Comparison of ENCODE assay signal across 8 cellular contexts in genomic region chr13:113393226-113393571, GRCh38. TPM values are rescaled to one million over a fixed set of nuclear protein-coding genes. Genes with fewer than 3 reads are reported as not detected.
DNase-seq lines count a peak whose midpoint lies in the region; ATAC-seq and TF ChIP-seq lines count a peak whose summit lies in the region.

No MANE protein-coding gene starts in this region.

- H3K79me1 ChIP-seq in neuronal stem cell (ENCODE audit: low read depth, low read length) = no peaks in the 10 kb centered on the region

- peak overlapping the region; percentile 0 for H3K23ac ChIP-seq in neuronal stem cell (ENCODE audit: low read depth, low read length, poor library complexity)

- H4K91ac ChIP-seq in neuronal stem cell (ENCODE audit: low read depth, low read length, poor library complexity) = peak overlapping the region; percentile 1

- H3K4me2 ChIP-seq in OCI-LY3 (ENCODE audit: low read length) (peak overlapping the region; percentile 97), neuronal stem cell (ENCODE audit: insufficient read depth, low read length, poor library complexity, severe bottlenecking) (peak overlapping the region; percentile 59)

- H3K27me3 ChIP-seq in GM06990 (replicated peaks; ENCODE audit: control insufficient read depth, insufficient read depth, low read length) (no peaks in the 10 kb centered on the region), OCI-LY3 (ENCODE audit: low read depth, low read length) (no peaks in the 10 kb centered on the region), neuronal stem cell (ENCODE audit: control insufficient read depth in 3 of 3, insufficient read depth in 3 of 3, low read depth in 1 of 3, low read length in 3 of 3) (no peaks in the 10 kb centered on the region)

- H2AK5ac ChIP-seq in neuronal stem cell (ENCODE audit: low read depth, low read length) = peak overlapping the region; percentile 33

- ATAC-seq in GM18505 (IDR thresholded peaks at IDR 0.05; ENCODE audit: unreplicated experiment) = no peak

- DNase-seq in GM06990 (ENCODE audit: extremely low read depth, insufficient read length) = no peak
- DNase-seq in epithelial cell of proximal tubule (ENCODE audit: low read depth) = no peak
- no peak for DNase-seq in neuronal stem cell (ENCODE audit: low spot score)
- DNase-seq in SKM-1 (lab: John Stamatoyannopoulos, UW; ENCODE audit: unreplicated experiment) = no peak
- no peak for DNase-seq in SKM-1 treated with dmso at 0.1 percent for 144 hours (lab: John Stamatoyannopoulos, UW; ENCODE audit: unreplicated experiment)
- DNase-seq in GM03348 (ENCODE audit: low spot score) = no peak

- H3K9ac ChIP-seq in OCI-LY3 (ENCODE audit: low read length) = peak overlapping the region; percentile 75; the same call in 1 of the 2 replicates
- H3K9ac ChIP-seq in neuronal stem cell (ENCODE audit: low read depth, low read length, poor library complexity) = peak overlapping the region; percentile 87

- H3K9me3 ChIP-seq in OCI-LY3 (ENCODE audit: insufficient read depth, low read length) = peaks cover 3% of the 10 kb centered on the region; the same call in 1 of the 2 replicates
- H3K9me3 ChIP-seq in neuronal stem cell (replicated peaks in 1 of 2; ENCODE audit: control insufficient read depth in 2 of 2, insufficient read depth in 1 of 2, low read depth in 1 of 2, low read length in 2 of 2) = peaks cover 2 to 4% of the 10 kb centered on the region in 2 donors

- H3K14ac ChIP-seq in neuronal stem cell (ENCODE audit: low read length) = no peak overlapping the region

- no peak overlapping the region for H3K4ac ChIP-seq in neuronal stem cell (ENCODE audit: low read length)

- H3K27ac ChIP-seq in OCI-LY3 (ENCODE audit: low read length) (no peak overlapping the region), neuronal stem cell (replicated peaks; ENCODE audit: low read length) (no peak overlapping the region)

- H2BK5ac ChIP-seq in neuronal stem cell (ENCODE audit: low read length) = no peak overlapping the region

- no peak for TF ChIP-seq POLR2A in GM18505 (IDR thresholded peaks at IDR 0.05; ENCODE audit: borderline replicate concordance, extremely low read depth, insufficient read depth, insufficient read length)

- peak overlapping the region; percentile 99 for H2BK15ac ChIP-seq in neuronal stem cell (ENCODE audit: low read length)

- WGBS in neuronal stem cell (ENCODE audit: extremely low coverage in 2 of 2, insufficient read length in 2 of 2, insufficient replicate concordance in 1 of 2), 2 donors = no CpG with 5 or more reads among the region's 13 CpGs

- TF ChIP-seq CTCF in GM06990 (IDR thresholded peaks at IDR 0.05; ENCODE audit: insufficient read depth, low read length, poor library complexity, severe bottlenecking) = no peak
- TF ChIP-seq CTCF in OCI-LY3 (IDR thresholded peaks at IDR 0.05; ENCODE audit: low read depth, low read length) = no peak
- TF ChIP-seq CTCF in epithelial cell of proximal tubule (conservative IDR thresholded peaks at IDR 0.05; ENCODE audit: low read depth, low read length) = no peak

- H2BK12ac ChIP-seq in neuronal stem cell (ENCODE audit: low read length) = peak overlapping the region; percentile 77

- peak overlapping the region; percentile 94 for H2BK120ac ChIP-seq in neuronal stem cell (ENCODE audit: low read depth, low read length)

- no peaks in the 10 kb centered on the region for H3K79me2 ChIP-seq in OCI-LY3 (ENCODE audit: low read length)

- H2AFZ ChIP-seq in OCI-LY3 (ENCODE audit: low read depth, low read length) (peak overlapping the region; percentile 96), neuronal stem cell (ENCODE audit: low read length) (peak overlapping the region; percentile 96)

- peaks cover 9% of the 10 kb centered on the region; the same call in 1 of the 2 replicates for H3K4me1 ChIP-seq in OCI-LY3 (ENCODE audit: low read length)
- H3K4me1 ChIP-seq in neuronal stem cell (ENCODE audit: control insufficient read depth in 2 of 2, insufficient read depth in 1 of 2, low read depth in 1 of 2, low read length in 2 of 2) = peaks cover 9 to 11% of the 10 kb centered on the region in 2 donors

- no peaks in the 10 kb centered on the region for H3K36me3 ChIP-seq in GM06990 (ENCODE audit: control insufficient read depth, insufficient read depth, low read length)
- no peaks in the 10 kb centered on the region for H3K36me3 ChIP-seq in OCI-LY3 (replicated peaks; ENCODE audit: low read depth, low read length)
- no peaks in the 10 kb centered on the region for H3K36me3 ChIP-seq in neuronal stem cell (replicated peaks in 1 of 2; ENCODE audit: control insufficient read depth in 2 of 2, insufficient read depth in 2 of 2, low read length in 2 of 2)

- H4K8ac ChIP-seq in neuronal stem cell (ENCODE audit: low read depth, low read length) = peak overlapping the region; percentile 44

- H4K20me1 ChIP-seq in OCI-LY3 (ENCODE audit: insufficient read depth, low read length) = no peaks in the 10 kb centered on the region

- H3K18ac ChIP-seq in neuronal stem cell (ENCODE audit: low read length) = peak overlapping the region; percentile 97

- H3K4me3 ChIP-seq in GM06990 (replicated peaks; ENCODE audit: low read depth, low read length) (peak overlapping the region; percentile 76), OCI-LY3 (ENCODE audit: low read length) (peak overlapping the region; percentile 93), epithelial cell of proximal tubule (ENCODE audit: low read depth, low read length) (peak overlapping the region; percentile 77), neuronal stem cell (ENCODE audit: low read length in 2 of 2) (peak overlapping the region; percentile 86 to 93)

RNA-seq across cellular contexts. Expression of gene GRTP1, which starts 29.3 kb away (rescaled TPM):
- total RNA-seq in epithelial cell of proximal tubule = 1.1 and 3.5 TPM in 2 replicates
- 10.2 TPM for polyA plus RNA-seq in neuronal stem cell (2013, experiment 1 of 2)
- 10.0 TPM for polyA plus RNA-seq in neuronal stem cell (2013, experiment 2 of 2)
